8 cellular contexts compared by ENCODE assay signal in the genomic region with DNA sequence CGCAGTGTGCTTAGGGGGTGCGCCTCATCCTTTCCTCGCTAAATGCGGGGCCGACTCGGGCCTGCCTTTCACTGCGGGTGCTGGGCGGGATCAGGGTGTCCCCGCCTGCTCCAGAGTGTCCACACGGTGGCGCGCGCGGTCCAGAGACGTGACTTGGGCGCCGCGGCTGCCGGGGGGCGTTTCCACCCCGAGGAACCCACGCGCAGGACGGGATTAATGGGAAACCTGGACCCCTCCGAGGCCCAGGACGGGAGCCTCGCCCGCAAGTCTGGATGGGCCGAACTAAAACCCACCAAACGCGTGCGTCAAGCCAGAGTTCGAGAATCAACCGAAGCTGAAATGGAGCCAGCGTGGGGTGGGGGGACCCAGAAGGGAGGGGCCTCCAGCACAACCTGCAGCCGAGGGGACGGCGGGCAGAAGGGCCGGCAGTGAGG.
DNase-seq lines count a peak whose midpoint lies in the region; ATAC-seq and TF ChIP-seq lines count a peak whose summit lies in the region.

No MANE protein-coding gene starts in this region.

- in situ Hi-C loops in transverse colon (cut with MboI; ENCODE audit: low pct_ligation_motif_present in 1 of 4, low pct_unique_long_range_greater_than_20kb in 1 of 4, low sequenced_read_pairs in 3 of 4): loop anchor here (5.0 to 25.0 kb wide), 6 partner anchors 182 to 385 kb away; a partner anchor contains a TSS

- no peaks in the 10 kb centered on the region for H3K27me3 ChIP-seq in MM.1S (replicated peaks; ENCODE audit: insufficient read depth, low read length)
- H3K27me3 ChIP-seq in adrenal gland: no peaks in the 10 kb centered on the region
- no peaks in the 10 kb centered on the region for H3K27me3 ChIP-seq in heart right ventricle
- H3K27me3 ChIP-seq in transverse colon: no peaks in the 10 kb centered on the region

- H3K4me1 Mint-ChIP-seq in T-cell: peaks cover 50 to 63% (median 51%) of the 10 kb centered on the region in 3 donors

- H3K9ac ChIP-seq in MM.1S (ENCODE audit: low read length): peak overlapping the region; percentile 20; the same call in 1 of the 2 replicates

- H3K27me3 Mint-ChIP-seq in T-cell: no peaks in the 10 kb centered on the region

- H3K4me1 ChIP-seq in MM.1S (ENCODE audit: low read length): no peaks in the 10 kb centered on the region
- H3K4me1 ChIP-seq in adrenal gland (replicated peaks in 1 of 2): peaks cover 12 to 28% of the 10 kb centered on the region in 2 donors
- H3K4me1 ChIP-seq in heart right ventricle: peaks cover 15 to 48% (median 37%) of the 10 kb centered on the region in 9 donors
- peaks cover 6 to 45% (median 32%) of the 10 kb centered on the region in 4 donors for H3K4me1 ChIP-seq in transverse colon

- ATAC-seq in GM19324 (IDR thresholded peaks at IDR 0.05; ENCODE audit: low FRiP score, unreplicated experiment) (peak; percentile 62), T-cell (replicated peaks in 1 of 4) (peak; percentile 92 to 96 (median 94)), heart right ventricle (peak; percentile 69 to 88 (median 80))

- DNase-seq in AG09309 (ENCODE audit: low read depth) (no peak), MM.1S (peak; percentile 71), T-cell (peak; percentile 62 to 88 (median 82)), adrenal gland (peak; percentile 86 to 94 (median 91)), heart right ventricle (peak; percentile 90 to 91), posterior cingulate gyrus (peak; percentile 71 to 97 (median 86)), transverse colon (peak; percentile 92)

- H4K20me1 ChIP-seq in MM.1S (ENCODE audit: insufficient read depth, low read length): no peaks in the 10 kb centered on the region

- H3K4me3 ChIP-seq in AG09309 (ENCODE audit: control insufficient read depth, low read depth, low read length): peak overlapping the region; percentile 79
- peak overlapping the region; percentile 67 for H3K4me3 ChIP-seq in MM.1S (ENCODE audit: low read length)
- peak overlapping the region in 3 of 4 donors; percentile 16 to 60 (median 44) for H3K4me3 ChIP-seq in adrenal gland
- H3K4me3 ChIP-seq in heart right ventricle: peak overlapping the region; percentile 34 to 78 (median 64)
- H3K4me3 ChIP-seq in transverse colon: peak overlapping the region; percentile 51 to 73 (median 64)

- peak overlapping the region; percentile 20 to 79 for H3K27ac Mint-ChIP-seq in T-cell

- no peaks in the 10 kb centered on the region for H3K36me3 Mint-ChIP-seq in T-cell

- H3K4me2 ChIP-seq in MM.1S (ENCODE audit: low read depth, low read length): peak overlapping the region; percentile 94

- TF ChIP-seq CTCF in AG09309 (IDR thresholded peaks at IDR 0.05; ENCODE audit: control insufficient read depth, insufficient read depth, low read depth, low read length, missing control alignments) (peak; percentile 96), MM.1S (IDR thresholded peaks at IDR 0.05; ENCODE audit: low read length) (peak; percentile 89), adrenal gland (IDR thresholded peaks at IDR 0.05) (peak; percentile 90 to 97 (median 94)), heart right ventricle (IDR thresholded peaks at IDR 0.05) (peak; percentile 91 to 99 (median 95)), transverse colon (IDR thresholded peaks at IDR 0.05) (peak; percentile 90 to 96 (median 94))

- CTCF ChIA-PET in T-cell (lab: Charles Lee): interaction anchor here (0.6 to 1.7 kb wide), 9 partner anchors 31 to 523 kb away, joined by 3 to 6 read pairs (median 3); no protein-coding TSS in a partner anchor

- intact Hi-C loops in adrenal gland (cut with DNase I): loop anchor here (5.0 to 10.0 kb wide), 7 partner anchors 75 to 1015 kb away; a partner anchor contains a TSS
- intact Hi-C loops in heart right ventricle (cut with DNase I): loop anchor here (1.0 to 10.0 kb wide), 21 partner anchors 72 to 1015 kb away; a partner anchor contains a TSS
- intact Hi-C loops in posterior cingulate gyrus (cut with DNase I): loop anchor here (1.0 to 10.0 kb wide), 3 partner anchors 75 to 525 kb away; no protein-coding TSS in a partner anchor
- intact Hi-C loops in transverse colon (cut with DNase I; ENCODE audit: low total_unique reads): loop anchor here (2.0 kb wide), 1 partner anchor 379 kb away; a partner anchor contains a TSS

- H3K9me3 Mint-ChIP-seq in T-cell: no peaks in the 10 kb centered on the region

- no peaks in the 10 kb centered on the region for H3K36me3 ChIP-seq in MM.1S (replicated peaks; ENCODE audit: insufficient read depth, low read length)
- no peaks in the 10 kb centered on the region for H3K36me3 ChIP-seq in adrenal gland (replicated peaks in 1 of 2)
- peaks cover 0 to 11% (median 0%) of the 10 kb centered on the region in 9 donors for H3K36me3 ChIP-seq in heart right ventricle
- H3K36me3 ChIP-seq in transverse colon: no peaks in the 10 kb centered on the region

- no peaks in the 10 kb centered on the region for H3K9me3 ChIP-seq in MM.1S (replicated peaks; ENCODE audit: insufficient read depth, low read length)
- H3K9me3 ChIP-seq in adrenal gland (replicated peaks in 1 of 3): no peaks in the 10 kb centered on the region
- no peaks in the 10 kb centered on the region for H3K9me3 ChIP-seq in heart right ventricle
- no peaks in the 10 kb centered on the region for H3K9me3 ChIP-seq in transverse colon

- peak in 1 of 2 donors; percentile 7 for TF ChIP-seq POLR2A in adrenal gland (IDR thresholded peaks at IDR 0.05)
- no peak for TF ChIP-seq POLR2A in transverse colon (IDR thresholded peaks at IDR 0.05)

- peak overlapping the region; percentile 78 to 83 (median 83) for H3K4me3 Mint-ChIP-seq in T-cell

- 0% methylated on average over 11 to 39 of the region's 39 CpGs for WGBS in adrenal gland, 4 donors
- WGBS in heart right ventricle, 2 donors: 0% methylated on average over 39 of the region's 39 CpGs
- 0% methylated on average over 21 of the region's 39 CpGs; no CpG with 5 or more reads in 1 of the 2 donors for WGBS in transverse colon (ENCODE audit: low coverage in 1 of 2), 2 donors

- TF ChIP-seq EP300 in transverse colon (IDR thresholded peaks at IDR 0.05; ENCODE audit: low read depth): no peak

- no peaks in the 10 kb centered on the region for H3F3A ChIP-seq in MM.1S (ENCODE audit: insufficient read depth, low read length)

- POLR2A ChIA-PET in T-cell (lab: Charles Lee): no interaction called here

- no peaks in the 10 kb centered on the region for H3K79me2 ChIP-seq in MM.1S (ENCODE audit: low read length)

- H3K27ac ChIP-seq in MM.1S (ENCODE audit: low read length): no peak overlapping the region
- peak overlapping the region in 4 of 5 donors; percentile 84 to 97 (median 94) for H3K27ac ChIP-seq in adrenal gland
- peak overlapping the region; percentile 86 to 99 (median 93) for H3K27ac ChIP-seq in heart right ventricle
- peak overlapping the region; percentile 93 to 95 (median 94) for H3K27ac ChIP-seq in transverse colon

- no peaks in the 10 kb centered on the region for H3K9me2 ChIP-seq in MM.1S (replicated peaks; ENCODE audit: insufficient read depth, low read length)

- peak overlapping the region; percentile 82 for H2AFZ ChIP-seq in MM.1S (ENCODE audit: low read length)
